Comparison of ENCODE assay signal across 18 cellular contexts in the genomic region with DNA sequence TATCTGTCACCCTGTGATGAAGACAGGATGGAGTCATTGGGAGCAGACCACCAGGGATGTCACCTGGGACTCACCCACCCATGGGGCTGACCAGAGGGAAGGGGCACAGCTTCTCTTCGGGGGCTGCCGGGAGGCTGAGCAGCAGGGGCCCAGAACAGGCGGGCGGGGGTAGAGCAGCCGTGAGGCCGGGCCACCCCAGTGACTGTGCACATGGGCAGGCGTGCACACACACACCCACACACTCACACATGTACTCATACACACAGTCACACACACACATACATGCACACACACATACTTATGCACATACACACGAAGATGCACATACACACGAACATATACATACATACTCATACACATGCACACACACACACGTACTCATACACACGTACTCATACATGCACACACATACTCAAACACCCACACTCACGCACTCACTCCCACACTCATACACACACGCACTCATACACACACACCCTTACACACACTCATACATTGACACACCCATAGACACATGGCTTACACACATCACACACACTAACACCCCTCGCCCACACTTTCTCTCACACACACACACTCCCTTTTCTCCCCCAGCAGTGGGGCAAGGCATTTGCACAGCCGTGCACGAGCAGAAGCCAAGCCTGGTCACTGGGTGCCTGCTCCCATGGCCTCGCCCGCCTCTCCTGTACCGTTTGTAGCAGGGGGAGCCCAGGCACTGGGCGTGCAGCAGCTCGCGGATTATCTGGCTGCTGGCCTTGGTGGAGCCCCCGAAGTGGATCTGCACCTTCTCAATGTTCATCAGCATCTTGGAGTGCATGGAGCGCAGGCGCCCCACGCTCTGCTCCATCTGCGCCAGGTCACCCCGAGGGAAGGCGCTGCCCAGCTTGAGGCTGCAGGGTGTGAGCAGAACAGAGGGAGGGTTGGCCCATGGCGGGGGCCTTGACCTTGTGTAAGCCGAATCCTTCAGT. TPM values are rescaled to one million over a fixed set of nuclear protein-coding genes. Genes with fewer than 3 reads are reported as not detected.
A peak's percentile ranks its signal among the peaks of the same experiment; 100 is the strongest.
DNase-seq lines count a peak whose midpoint lies in the region; ATAC-seq, FAIRE-seq and TF ChIP-seq lines count a peak whose summit lies in the region.
"Had no signal": no experiment of that assay in that cellular context is flagged by ENCODE, and none has a peak within 500 bp of the region (broad histone marks: within the 10 kb centered on the region; RNA-seq: fewer than 3 reads in every experiment).

No MANE protein-coding gene starts in this region.

- H3F3A ChIP-seq in MM.1S (ENCODE audit: insufficient read depth, low read length), result peaks cover 18% of the 10 kb centered on the region

- peak overlapping the region; percentile 97; the same call in 1 of the 2 replicates for H2BK12ac ChIP-seq in H1 (ENCODE audit: low read depth, low read length)

- no peaks in the 10 kb centered on the region for H3K9me3 Mint-ChIP-seq in stimulated activated naive CD8-positive, alpha-beta T cell treated with anti-CD3 and anti-CD28 coated beads, Interleukin-15, Interleukin-2, amounts not matched to agents 100 ng/mL and 50 ng/mL, for 24 hours
- H3K9me3 Mint-ChIP-seq in T-helper 1 cell treated with Interleukin-12 subunit alpha and Interleukin-12 subunit beta and Interleukin-4 antibody, amounts not matched to agents 30 μg/mL and 1 μg/mL, for 36 hours, result no peaks in the 10 kb centered on the region

- H3K79me1 ChIP-seq in H1 (ENCODE audit: low read depth, low read length), result no peaks in the 10 kb centered on the region

- peaks cover 51% of the 10 kb centered on the region for H3K4me1 Mint-ChIP-seq in stimulated activated naive CD8-positive, alpha-beta T cell treated with anti-CD3 and anti-CD28 coated beads, Interleukin-15, Interleukin-2, amounts not matched to agents 100 ng/mL and 50 ng/mL, for 24 hours (ENCODE audit: low read depth)
- peaks cover 11% of the 10 kb centered on the region for H3K4me1 Mint-ChIP-seq in T-helper 1 cell treated with Interleukin-12 subunit alpha and Interleukin-12 subunit beta and Interleukin-4 antibody, amounts not matched to agents 30 μg/mL and 1 μg/mL, for 36 hours (ENCODE audit: low read depth)

- CTCF ChIA-PET in H1 (lab: Charles Lee; ENCODE audit: partially characterized antibody), result interaction anchor here (1.0 to 5.6 kb wide), 17 partner anchors 9 to 198 kb away, joined by 3 to 84 read pairs (median 18); partner anchors contain the start of genes FOXJ1, RNF157 and UBALD2

- peak overlapping the region; percentile 22; the same call in 1 of the 2 replicates for H2BK5ac ChIP-seq in H1 (ENCODE audit: low read depth, low read length)

- in situ Hi-C loops in GM13977 (cut with MboI; ENCODE audit: low pct_unique_long_range_greater_than_20kb, low sequenced_read_pairs, unreplicated experiment), result no loop called here

- no peaks in the 10 kb centered on the region for H3K27me3 ChIP-seq in H1 (replicated peaks in 1 of 4; ENCODE audit: control insufficient read depth in 3 of 4, extremely low read depth in 1 of 4, insufficient read depth in 3 of 4, low read length in 3 of 4)
- no peaks in the 10 kb centered on the region for H3K27me3 ChIP-seq in MM.1S (replicated peaks; ENCODE audit: insufficient read depth, low read length)
- H3K27me3 ChIP-seq: esophagus muscularis mucosa, hepatocyte, upper lobe of right lung had no signal

- H3K27me3 Mint-ChIP-seq in stimulated activated naive CD8-positive, alpha-beta T cell treated with anti-CD3 and anti-CD28 coated beads, Interleukin-15, Interleukin-2, amounts not matched to agents 100 ng/mL and 50 ng/mL, for 24 hours, result no peaks in the 10 kb centered on the region
- H3K27me3 Mint-ChIP-seq in T-helper 1 cell treated with Interleukin-12 subunit alpha and Interleukin-12 subunit beta and Interleukin-4 antibody, amounts not matched to agents 30 μg/mL and 1 μg/mL, for 36 hours (ENCODE audit: low read depth), result no peaks in the 10 kb centered on the region

- H3K4me1 ChIP-seq in H1 (replicated peaks in 1 of 4; ENCODE audit: control insufficient read depth in 3 of 4, insufficient read depth in 4 of 4, low read length in 3 of 4) (peaks cover 0 to 4% (median under 1%) of the 10 kb centered on the region in 4 experiments; a peak in 3 of 7 replicates), MM.1S (ENCODE audit: low read length) (no peaks in the 10 kb centered on the region)

- H3K4me3 ChIP-seq in H1 (ENCODE audit: extremely low read depth in 1 of 4, insufficient read depth in 2 of 4, low read depth in 3 of 4, low read length in 4 of 4) (no peak overlapping the region), MM.1S (ENCODE audit: low read length) (no peak overlapping the region)
- H3K4me3 ChIP-seq: esophagus muscularis mucosa, hepatocyte, upper lobe of right lung had no signal

- H3K14ac ChIP-seq in H1 (ENCODE audit: insufficient read length), result no peak overlapping the region

- no peak overlapping the region for H3K4me3 Mint-ChIP-seq in stimulated activated naive CD8-positive, alpha-beta T cell treated with anti-CD3 and anti-CD28 coated beads, Interleukin-15, Interleukin-2, amounts not matched to agents 100 ng/mL and 50 ng/mL, for 24 hours
- no peak overlapping the region for H3K4me3 Mint-ChIP-seq in T-helper 1 cell treated with Interleukin-12 subunit alpha and Interleukin-12 subunit beta and Interleukin-4 antibody, amounts not matched to agents 30 μg/mL and 1 μg/mL, for 36 hours

- H2BK120ac ChIP-seq in H1 (replicated peaks; ENCODE audit: low read depth, low read length), result no peak overlapping the region

- no peak overlapping the region for H2AFZ ChIP-seq in H1 (ENCODE audit: low read length)
- no peak overlapping the region for H2AFZ ChIP-seq in MM.1S (ENCODE audit: low read length)
- H2AFZ ChIP-seq: hepatocyte had no signal

- no peak for TF ChIP-seq EP300 in H1 (IDR thresholded peaks at IDR 0.05; ENCODE audit: borderline replicate concordance in 1 of 2, low read depth in 2 of 2, low read length in 2 of 2)

- no peak overlapping the region for H3K4me2 ChIP-seq in H1 (ENCODE audit: insufficient read depth in 1 of 2, low read depth in 2 of 2, low read length in 2 of 2)
- no peak overlapping the region for H3K4me2 ChIP-seq in MM.1S (ENCODE audit: low read depth, low read length)
- H3K4me2 ChIP-seq: hepatocyte had no signal

- ATAC-seq in stimulated activated naive CD8-positive, alpha-beta T cell treated with anti-CD3 and anti-CD28 coated beads, Interleukin-15, Interleukin-2, amounts not matched to agents 100 U/mL and 50 U/mL, for 24 hours, result no peak
- no peak for ATAC-seq in HG03571 (IDR thresholded peaks at IDR 0.05; ENCODE audit: unreplicated experiment)
- ATAC-seq: Panc1, upper lobe of right lung had no signal

- H2BK15ac ChIP-seq in H1 (ENCODE audit: low read length), result peak overlapping the region; percentile 24; the same call in 1 of the 2 replicates

- H3K36me3 ChIP-seq in H1 (ENCODE audit: control insufficient read depth in 2 of 4, insufficient read depth in 4 of 4, low read length in 3 of 4) (no peaks in the 10 kb centered on the region; a peak in 1 of 8 replicates), MM.1S (replicated peaks; ENCODE audit: insufficient read depth, low read length) (no peaks in the 10 kb centered on the region)
- H3K36me3 ChIP-seq: upper lobe of right lung had no signal

- TF ChIP-seq POLR2A in H1 (IDR thresholded peaks at IDR 0.05; ENCODE audit: control extremely low read depth in 1 of 2, low read depth in 2 of 2, low read length in 2 of 2), result no peak

- no peak overlapping the region; a peak in 1 of 7 replicates for H3K9ac ChIP-seq in H1 (replicated peaks in 1 of 4; ENCODE audit: extremely low read depth in 1 of 4, low read depth in 3 of 4, low read length in 3 of 4)
- no peak overlapping the region for H3K9ac ChIP-seq in MM.1S (ENCODE audit: low read length)

- H2AK5ac ChIP-seq in H1 (ENCODE audit: low read depth, low read length), result peak overlapping the region; percentile 96; the same call in 1 of the 2 replicates

- no peak for TF ChIP-seq RAD21 in H1 (IDR thresholded peaks at IDR 0.05 in 1 of 2, conservative IDR thresholded peaks at IDR 0.05 in 1 of 2; ENCODE audit: low read depth in 2 of 2, low read length in 2 of 2)

- TF ChIP-seq CTCF in H1 (IDR thresholded peaks at IDR 0.05; ENCODE audit: control extremely low read depth in 1 of 3, insufficient read depth in 1 of 3, low read depth in 1 of 3, low read length in 3 of 3) (no peak), MM.1S (IDR thresholded peaks at IDR 0.05; ENCODE audit: low read length) (no peak), GM13977 (IDR thresholded peaks at IDR 0.05; ENCODE audit: extremely low read depth, insufficient read depth, missing control alignments) (no peak)

- peaks cover 3% of the 10 kb centered on the region; the same call in 1 of the 2 replicates for H3K23me2 ChIP-seq in H1 (ENCODE audit: low read depth, low read length)

- H3K23ac ChIP-seq in H1 (ENCODE audit: insufficient read length), result no peak overlapping the region

- peak overlapping the region; percentile 85 for H3K4ac ChIP-seq in H1 (replicated peaks; ENCODE audit: insufficient read length, low read depth, low read length)

- H3K27ac ChIP-seq in H1 (ENCODE audit: low read depth, low read length) (no peak overlapping the region), MM.1S (ENCODE audit: low read length) (no peak overlapping the region)
- H3K27ac ChIP-seq: hepatocyte, upper lobe of right lung had no signal

- POLR2A ChIA-PET in H1 (lab: Charles Lee; ENCODE audit: partially characterized antibody), result interaction anchor here (1.2 to 1.8 kb wide), 3 partner anchors 9 to 197 kb away, joined by 3 to 6 read pairs (median 5); no protein-coding TSS in a partner anchor

- H4K8ac ChIP-seq in H1 (ENCODE audit: extremely low read depth, insufficient read depth, low read length), result no peak overlapping the region

- no peaks in the 10 kb centered on the region for H3K9me3 ChIP-seq in H1 (ENCODE audit: insufficient read depth in 2 of 2, low read depth in 1 of 2, low read length in 1 of 2)
- H3K9me3 ChIP-seq in MM.1S (replicated peaks; ENCODE audit: insufficient read depth, low read length), result no peaks in the 10 kb centered on the region
- H3K9me3 ChIP-seq: esophagus muscularis mucosa, upper lobe of right lung had no signal

- H3K56ac ChIP-seq in H1 (replicated peaks; ENCODE audit: insufficient read length, low read depth, low read length), result peak overlapping the region; percentile 46

- H3K79me2 ChIP-seq in H1 (ENCODE audit: control insufficient read depth in 1 of 2, insufficient read depth in 2 of 2, low read length in 2 of 2) (no peaks in the 10 kb centered on the region), MM.1S (ENCODE audit: low read length) (no peaks in the 10 kb centered on the region)
- H3K79me2 ChIP-seq: hepatocyte had no signal

- H3K18ac ChIP-seq in H1 (ENCODE audit: extremely low read depth, low read length), result no peak overlapping the region

- FAIRE-seq in H1 (lab: Jason Lieb, UNC), result no peak

- no peak overlapping the region for H2BK20ac ChIP-seq in H1 (ENCODE audit: low read length)

- no peaks in the 10 kb centered on the region for H3K9me2 ChIP-seq in MM.1S (replicated peaks; ENCODE audit: insufficient read depth, low read length)

- no peaks in the 10 kb centered on the region for H3K36me3 Mint-ChIP-seq in stimulated activated naive CD8-positive, alpha-beta T cell treated with anti-CD3 and anti-CD28 coated beads, Interleukin-15, Interleukin-2, amounts not matched to agents 100 ng/mL and 50 ng/mL, for 24 hours (ENCODE audit: low read depth)
- peaks cover 2% of the 10 kb centered on the region for H3K36me3 Mint-ChIP-seq in T-helper 1 cell treated with Interleukin-12 subunit alpha and Interleukin-12 subunit beta and Interleukin-4 antibody, amounts not matched to agents 30 μg/mL and 1 μg/mL, for 36 hours (ENCODE audit: low read depth)

- peak overlapping the region; percentile 5 for H3K27ac Mint-ChIP-seq in stimulated activated naive CD8-positive, alpha-beta T cell treated with anti-CD3 and anti-CD28 coated beads, Interleukin-15, Interleukin-2, amounts not matched to agents 100 ng/mL and 50 ng/mL, for 24 hours
- H3K27ac Mint-ChIP-seq in T-helper 1 cell treated with Interleukin-12 subunit alpha and Interleukin-12 subunit beta and Interleukin-4 antibody, amounts not matched to agents 30 μg/mL and 1 μg/mL, for 36 hours, result peak overlapping the region; percentile 0

- DNase-seq in stimulated activated naive CD8-positive, alpha-beta T cell treated with anti-CD3 and anti-CD28 coated beads, Interleukin-15, Interleukin-2, amounts not matched to agents 100 U/mL and 50 U/mL, for 24 hours, result no peak
- DNase-seq in H1 (ENCODE audit: low read depth in 1 of 2, low spot score in 2 of 2), result no peak
- DNase-seq in HPDE6-E6E7 (ENCODE audit: extremely low spot score), result no peak
- no peak for DNase-seq in MM.1S
- no peak for DNase-seq in GM13977 (ENCODE audit: low spot score)
- DNase-seq: activated CD4-positive, alpha-beta T cell treated with anti-CD3 and anti-CD28 coated beads, Interleukin-2, amount 50 U/mL, for 4 hours; amygdala; cortex of kidney; KG1; NCI-H1436 treated with DMSO at 0.1 percent for 48 hours; NCI-H446; upper lobe of right lung had no signal

- peak overlapping the region; percentile 89 for H4K91ac ChIP-seq in H1 (replicated peaks; ENCODE audit: insufficient read length, low read length)

- H4K5ac ChIP-seq in H1 (ENCODE audit: insufficient read length, low read depth, low read length), result no peak overlapping the region

- H4K20me1 ChIP-seq in H1 (replicated peaks in 1 of 2; ENCODE audit: control insufficient read depth in 1 of 2, insufficient read depth in 2 of 2, low read length in 2 of 2) (peaks cover 0 to 6% of the 10 kb centered on the region in 2 experiments), MM.1S (ENCODE audit: insufficient read depth, low read length) (no peaks in the 10 kb centered on the region)

- 92 to 100% methylated on average over 3 to 29 of the region's 31 CpGs for WGBS in H1 (ENCODE audit: extremely low coverage in 1 of 2, insufficient coverage in 1 of 2, insufficient read length in 1 of 2, insufficient replicate concordance in 2 of 2, low coverage in 1 of 2, low lambda C conversion rate in 2 of 2, missing lambda C conversion rate in 1 of 2), 2 experiments

RNA-seq across cellular contexts. Expression of gene UBALD2, which starts 12.4 kb away (rescaled TPM):
- total RNA-seq in H1 (2021; fragmentation: NEBNext Ultra II Directional; extraction: Animal tissue kit (Norgen Biotek cat#: 25700)), result 22.6 and 25.6 TPM in 2 replicates
- 17.8 and 26.8 TPM in 2 replicates for polyA plus RNA-seq in H1 (2011; rRNA removed)
- polyA plus RNA-seq in H1 (2011; cell fraction: cytosol; rRNA removed), result 11.6 TPM
- polyA plus RNA-seq in H1 (2011; cell fraction: nucleus; rRNA removed), result 20.6 TPM
- polyA plus RNA-seq in H1 (2012, experiment 1 of 2), result 6.2 to 22.1 TPM (median 14.0 TPM) in 4 replicates
- polyA plus RNA-seq in H1 (2012, experiment 2 of 2), result 27.4 TPM
- polyA plus RNA-seq in H1 (2013, experiment 1 of 2), result 22.2 TPM
- 20.6 TPM for polyA plus RNA-seq in H1 (2013, experiment 2 of 2)
- 4.8 and 7.9 TPM in 2 replicates for polyA minus RNA-seq in H1 (2011; rRNA and poly(A)+ RNA removed)
- polyA minus RNA-seq in H1 (2011; cell fraction: cytosol; rRNA and poly(A)+ RNA removed), result 26.6 TPM
- 13.2 TPM for polyA minus RNA-seq in H1 (2011; cell fraction: nucleus; rRNA and poly(A)+ RNA removed)

RNA-seq across cellular contexts. Expression of gene QRICH2, which starts 30.5 kb away (rescaled TPM):
- 2.8 and 3.2 TPM in 2 replicates for total RNA-seq in H1 (2021; fragmentation: NEBNext Ultra II Directional; extraction: Animal tissue kit (Norgen Biotek cat#: 25700))
- polyA plus RNA-seq in H1 (2011; rRNA removed), result 3.8 and 4.9 TPM in 2 replicates
- 4.8 TPM for polyA plus RNA-seq in H1 (2011; cell fraction: cytosol; rRNA removed)
- polyA plus RNA-seq in H1 (2011; cell fraction: nucleus; rRNA removed), result 18.4 TPM
- 2.8 to 4.6 TPM (median 3.9 TPM) in 4 replicates for polyA plus RNA-seq in H1 (2012, experiment 1 of 2)
- polyA plus RNA-seq in H1 (2012, experiment 2 of 2), result 0.89 TPM
- 1.4 TPM for polyA plus RNA-seq in H1 (2013, experiment 1 of 2)
- polyA plus RNA-seq in H1 (2013, experiment 2 of 2), result 1.0 TPM
- 10.8 and 11.1 TPM in 2 replicates for polyA minus RNA-seq in H1 (2011; rRNA and poly(A)+ RNA removed)
- polyA minus RNA-seq in H1 (2011; cell fraction: cytosol; rRNA and poly(A)+ RNA removed), result 2.0 TPM
- polyA minus RNA-seq in H1 (2011; cell fraction: nucleus; rRNA and poly(A)+ RNA removed), result 5.4 TPM

RNA-seq across cellular contexts. Expression of gene RNF157, which starts 37.3 kb away (rescaled TPM):
- total RNA-seq in H1 (2021; fragmentation: NEBNext Ultra II Directional; extraction: Animal tissue kit (Norgen Biotek cat#: 25700)), result 13.4 and 14.9 TPM in 2 replicates
- 16.7 and 20.2 TPM in 2 replicates for polyA plus RNA-seq in H1 (2011; rRNA removed)
- 15.2 TPM for polyA plus RNA-seq in H1 (2011; cell fraction: cytosol; rRNA removed)
- polyA plus RNA-seq in H1 (2011; cell fraction: nucleus; rRNA removed), result 17.4 TPM
- 13.0 to 30.8 TPM (median 18.2 TPM) in 4 replicates for polyA plus RNA-seq in H1 (2012, experiment 1 of 2)
- polyA plus RNA-seq in H1 (2012, experiment 2 of 2), result 10.9 TPM
- 9.3 TPM for polyA plus RNA-seq in H1 (2013, experiment 1 of 2)
- 9.7 TPM for polyA plus RNA-seq in H1 (2013, experiment 2 of 2)
- 27.8 and 31.8 TPM in 2 replicates for polyA minus RNA-seq in H1 (2011; rRNA and poly(A)+ RNA removed)
- 16.3 TPM for polyA minus RNA-seq in H1 (2011; cell fraction: cytosol; rRNA and poly(A)+ RNA removed)
- polyA minus RNA-seq in H1 (2011; cell fraction: nucleus; rRNA and poly(A)+ RNA removed), result 15.9 TPM
